8 cellular contexts compared by ENCODE assay signal in the genomic region with DNA sequence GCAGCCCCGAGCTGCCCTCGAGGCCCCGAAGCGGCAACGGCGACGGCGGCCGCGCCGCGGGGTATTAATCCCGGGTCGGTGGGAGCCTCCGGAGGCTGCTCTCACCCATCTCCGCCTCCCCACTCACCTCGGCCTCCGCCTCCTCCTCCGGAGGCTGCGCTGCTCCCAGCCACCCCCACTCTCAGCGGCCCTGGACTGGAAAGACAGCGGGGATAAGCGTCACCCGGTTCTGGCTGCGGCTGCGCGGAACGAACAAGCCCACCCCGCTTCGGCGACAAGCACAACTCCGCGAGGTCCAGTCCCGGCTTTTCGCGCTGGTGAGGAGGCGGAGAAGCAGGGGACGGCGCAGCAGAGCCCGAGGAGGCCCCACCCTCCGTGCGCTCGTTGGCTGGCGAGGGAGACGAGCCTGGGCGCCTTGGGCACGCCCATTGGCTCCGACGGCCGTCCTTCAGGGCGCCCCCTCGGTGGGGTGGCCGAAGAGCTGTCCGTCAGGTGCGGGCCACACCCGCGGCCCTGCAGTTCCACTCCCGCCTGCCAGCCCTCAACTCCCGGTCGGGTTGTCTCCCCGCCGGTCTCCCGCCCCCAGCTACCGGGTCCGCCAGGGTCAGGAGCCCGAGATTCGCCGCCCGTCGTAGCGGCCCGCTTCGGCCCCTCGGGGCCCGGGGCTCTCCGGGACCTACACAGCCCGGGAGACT. TPM values are rescaled to one million over a fixed set of nuclear protein-coding genes. Genes with fewer than 3 reads are reported as not detected.
DNase-seq lines count a peak whose midpoint lies in the region; ATAC-seq and TF ChIP-seq lines count a peak whose summit lies in the region.

A gene (minus strand): TSS at position 327 of the 695 bp plus-strand sequence. CDS start 11,469 bp downstream, outside the sequence.

- H3K36me3 Mint-ChIP-seq in endothelial cell (ENCODE audit: low read depth, unreplicated experiment) = peaks cover 25% of the 10 kb centered on the region

- H3K4me3 ChIP-seq in HUES64 (ENCODE audit: low read length) = peak within 1 kb of the TSS; percentile 74
- peak within 1 kb of the TSS; percentile 84 for H3K4me3 ChIP-seq in OCI-LY1 (ENCODE audit: low read depth, low read length, poor library complexity, severe bottlenecking)

- H3K27me3 ChIP-seq in HUES64 (ENCODE audit: insufficient read depth, low read length) (no peaks in the 10 kb centered on the region), OCI-LY1 (ENCODE audit: insufficient read depth, low read length) (no peaks in the 10 kb centered on the region)

- peaks cover 23% of the 10 kb centered on the region for H3K27me3 Mint-ChIP-seq in endothelial cell (ENCODE audit: unreplicated experiment)

- peak within 1 kb of the TSS; percentile 75 for H3K4me2 ChIP-seq in OCI-LY1 (ENCODE audit: low read length)

- DNase-seq in Caki2 (ENCODE audit: low read depth) = peak; percentile 99
- peak; percentile 97 for DNase-seq in activated CD8-positive, alpha-beta memory T cell treated with anti-CD3 and anti-CD28 coated beads, Interleukin-2, amount 50 U/mL, for 48 hours
- DNase-seq in endothelial cell (ENCODE audit: low spot score) = peak; percentile 98
- DNase-seq in midbrain (lab: John Stamatoyannopoulos, UW) = peak; percentile 99
- peak; percentile 85 to 88 for DNase-seq in stimulated activated CD8-positive, alpha-beta memory T cell treated with anti-CD3 and anti-CD28 coated beads, Interleukin-2, amount 100 ng/mL, for 1 hour (ENCODE audit: low read depth in 2 of 2)

- H2AFZ ChIP-seq in OCI-LY1 (ENCODE audit: low read length) = no peak within 1 kb of the TSS; the same call in 1 of the 2 replicates

- H3K9me3 Mint-ChIP-seq in endothelial cell (ENCODE audit: unreplicated experiment) = no peaks in the 10 kb centered on the region

- H3K4me1 ChIP-seq in HUES64 (ENCODE audit: insufficient read depth, low read length) (peaks cover 20% of the 10 kb centered on the region), OCI-LY1 (ENCODE audit: insufficient read depth, low read length, severe bottlenecking) (peaks cover 23% of the 10 kb centered on the region)

- in situ Hi-C loops in Caki2 (cut with HindIII; ENCODE audit: low pct_unique_long_range_greater_than_20kb, low sequenced_read_pairs) = no loop called here

- no peaks in the 10 kb centered on the region for H4K20me1 ChIP-seq in OCI-LY1 (ENCODE audit: insufficient read depth, low read length)

- no peak for TF ChIP-seq CTCF in OCI-LY1 (IDR thresholded peaks at IDR 0.05; ENCODE audit: low read length)
- no peak for TF ChIP-seq CTCF in endothelial cell (IDR thresholded peaks at IDR 0.05; ENCODE audit: unreplicated experiment)

- under 1% methylated on average over 77 of the region's 77 CpGs for WGBS in HUES64

- H3K9me2 ChIP-seq in OCI-LY1 (ENCODE audit: low read depth, low read length) = no peaks in the 10 kb centered on the region

- H3K9me3 ChIP-seq in HUES64 (ENCODE audit: insufficient read depth, low read depth, low read length) (no peaks in the 10 kb centered on the region), OCI-LY1 (ENCODE audit: low read length) (no peaks in the 10 kb centered on the region)

- H3K27ac ChIP-seq in HUES64 (ENCODE audit: low read depth, low read length) (peak within 1 kb of the TSS; percentile 93), OCI-LY1 (ENCODE audit: low read depth, low read length, poor library complexity, severe bottlenecking) (peak within 1 kb of the TSS; percentile 87)

- peaks cover 3% of the 10 kb centered on the region; the same call in 1 of the 2 replicates for H3K36me3 ChIP-seq in HUES64 (ENCODE audit: insufficient read depth, low read length)
- peaks cover 17% of the 10 kb centered on the region for H3K36me3 ChIP-seq in OCI-LY1 (ENCODE audit: insufficient read depth, low read length)

- peak within 1 kb of the TSS; percentile 98 for H3K4me3 Mint-ChIP-seq in endothelial cell (ENCODE audit: unreplicated experiment)

- peaks cover 22% of the 10 kb centered on the region for H3K4me1 Mint-ChIP-seq in endothelial cell (ENCODE audit: unreplicated experiment)

- peak; percentile 87 for ATAC-seq in GM21423 (IDR thresholded peaks at IDR 0.05; ENCODE audit: unreplicated experiment)

- H3K9ac ChIP-seq in HUES64 (ENCODE audit: low read depth, low read length) = peak within 1 kb of the TSS; percentile 90
- H3K9ac ChIP-seq in OCI-LY1 (ENCODE audit: low read length) = peak within 1 kb of the TSS; percentile 88

- H3K27ac Mint-ChIP-seq in endothelial cell (ENCODE audit: unreplicated experiment) = peak within 1 kb of the TSS; percentile 92

- H3F3A ChIP-seq in OCI-LY1 (ENCODE audit: insufficient read depth, low read length) = no peaks in the 10 kb centered on the region

- H3K79me2 ChIP-seq in OCI-LY1 (ENCODE audit: insufficient read depth, low read length) = peaks cover 20% of the 10 kb centered on the region

RNA-seq across cellular contexts. Expression of the gene that starts here (rescaled TPM):
- 3.3 and 4.5 TPM in 2 replicates for total RNA-seq in Caki2 (2014; rRNA removed; shearing (Covaris generic); ENCODE audit: low replicate concordance)
- 7.7 TPM for polyA plus RNA-seq in HUES64 (2013, experiment 1 of 2)
- 8.4 TPM for polyA plus RNA-seq in HUES64 (2013, experiment 2 of 2)
- total RNA-seq in endothelial cell (ENCODE audit: unreplicated experiment) = 17.3 TPM

Comparison
In these comparisons a context has a peak if more than half of its experiments do, and no peak if none do; other contexts are left out.
1. Peak in every context shown above with its lines: DNase-seq, ATAC-seq, H3K4me3 ChIP-seq and H3K27ac ChIP-seq.